Comparison of ENCODE assay signal across 7 cellular contexts in genomic region chr1:223864084-223864483, GRCh38.
"Had no signal": no experiment of that assay in that cellular context is flagged by ENCODE, and none has a peak within 500 bp of the region (broad histone marks: within the 10 kb centered on the region; RNA-seq: fewer than 3 reads in every experiment).

No MANE protein-coding gene starts in this region.

- H3K4me1 Mint-ChIP-seq: H9 had no signal

- DNase-seq: GOT3, H9, HCEC 1CT, IMR-90, KG1 had no signal

- FAIRE-seq: H54, K562 had no signal

- H3K4me3 ChIP-seq: K562 had no signal

- H3K4me3 Mint-ChIP-seq: H9 had no signal
